In the genomic region with DNA sequence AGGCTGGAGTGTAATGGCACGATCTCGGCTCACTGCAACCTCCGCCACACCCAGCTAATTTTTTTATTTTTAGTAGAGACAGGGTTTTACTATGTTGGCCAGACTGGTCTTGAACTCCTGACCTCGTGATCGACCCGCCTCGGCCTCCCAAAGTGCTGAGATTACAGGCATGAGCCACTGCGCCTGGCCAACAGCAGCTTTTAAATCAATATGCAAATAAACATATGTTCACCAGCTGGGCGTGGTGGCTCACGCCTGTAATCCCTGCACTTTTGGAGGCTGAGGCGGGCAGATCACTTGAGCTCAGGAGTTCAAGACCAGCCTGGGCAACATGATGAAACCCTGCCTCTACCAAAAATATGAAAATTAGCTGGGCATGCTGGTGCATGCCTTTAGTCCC, we compare ENCODE assay signal across 1 cellular context.
TF ChIP-seq lines count a peak whose summit lies in the region.

No MANE protein-coding gene starts in this region.

TF ChIP-seq in K562, 482 proteins besides CTCF, POLR2A, EP300 and RAD21:
- TF ChIP-seq, protein P1, sequence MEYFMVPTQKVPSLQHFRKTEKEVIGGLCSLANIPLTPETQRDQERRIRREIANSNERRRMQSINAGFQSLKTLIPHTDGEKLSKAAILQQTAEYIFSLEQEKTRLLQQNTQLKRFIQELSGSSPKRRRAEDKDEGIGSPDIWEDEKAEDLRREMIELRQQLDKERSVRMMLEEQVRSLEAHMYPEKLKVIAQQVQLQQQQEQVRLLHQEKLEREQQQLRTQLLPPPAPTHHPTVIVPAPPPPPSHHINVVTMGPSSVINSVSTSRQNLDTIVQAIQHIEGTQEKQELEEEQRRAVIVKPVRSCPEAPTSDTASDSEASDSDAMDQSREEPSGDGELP (CRISPR knock-in tag; IDR thresholded peaks at IDR 0.05; ENCODE audit: borderline replicate concordance): peak; percentile 15; the same call in 1 of the 2 replicates
